Comparison of ENCODE assay signal across 9 cellular contexts in the genomic region with DNA sequence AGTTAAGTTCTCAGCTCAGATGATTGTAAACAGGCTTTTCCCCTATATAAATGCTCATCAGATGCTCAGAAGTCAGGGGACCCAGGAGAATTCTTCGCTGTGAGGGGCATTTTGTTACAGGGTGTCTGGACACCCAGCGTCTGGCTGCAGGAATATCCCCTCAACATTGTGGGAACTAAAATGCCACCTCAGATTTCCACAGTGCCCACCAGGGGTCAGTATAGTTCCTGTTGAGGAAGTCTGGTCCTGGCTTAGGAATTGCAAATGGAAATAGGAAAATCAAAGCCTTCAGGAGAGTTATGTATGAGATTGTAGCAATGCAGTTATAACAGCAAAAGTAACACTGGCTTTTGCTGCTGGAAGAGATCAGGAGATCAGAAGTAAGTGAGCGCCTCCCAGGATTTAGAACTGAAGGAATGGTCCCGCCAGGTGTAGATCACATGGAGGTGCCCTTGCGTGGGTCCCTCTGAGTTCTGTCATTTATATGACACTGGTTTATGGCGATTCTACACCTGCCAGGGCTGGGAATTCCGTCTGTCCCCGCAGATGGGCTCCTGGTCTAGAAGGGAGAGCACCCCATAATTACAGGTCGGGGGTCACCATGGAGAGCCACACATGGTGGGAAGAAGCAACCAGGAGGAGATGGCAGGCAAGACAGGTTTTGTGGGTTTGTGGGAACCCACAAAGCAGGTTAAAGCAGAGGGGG. TPM values are rescaled to one million over a fixed set of nuclear protein-coding genes. Genes with fewer than 3 reads are reported as not detected.
A peak's percentile ranks its signal among the peaks of the same experiment; 100 is the strongest.
DNase-seq lines count a peak whose midpoint lies in the region; ATAC-seq and TF ChIP-seq lines count a peak whose summit lies in the region.
"Had no signal": no experiment of that assay in that cellular context is flagged by ENCODE, and none has a peak within 500 bp of the region (broad histone marks: within the 10 kb centered on the region; RNA-seq: fewer than 3 reads in every experiment).

No MANE protein-coding gene starts in this region.

- no peak overlapping the region for H3K27ac ChIP-seq in RWPE1
- H3K27ac ChIP-seq: BLaER1 had no signal

- POLR2A ChIA-PET in RWPE1 (lab: Yijun Ruan, JAX; ENCODE audit: low non-redundant PET): no interaction called here

- CTCF ChIA-PET in RWPE1 (lab: Yijun Ruan, JAX): interaction anchor here (0.7 to 2.0 kb wide), 3 partner anchors 11 to 351 kb away, joined by 3 to 15 read pairs (median 3); no protein-coding TSS in a partner anchor

- DNase-seq in NCI-H1436 (lab: John Stamatoyannopoulos, UW) (peak; percentile 6), NCI-H1436 treated with DMSO at 0.1 percent for 48 hours (lab: John Stamatoyannopoulos, UW) (no peak), HuH-7 (ENCODE audit: low spot score) (peak; percentile 75), RWPE1 (ENCODE audit: low spot score) (peak; percentile 82), cerebellum (ENCODE audit: low spot score) (peak; percentile 59), left colon (peak in 1 of 2 donors; percentile 54), superior temporal gyrus (ENCODE audit: extremely low spot score) (peak; percentile 90)

- ATAC-seq in left colon (peak; percentile 61), GM18858 (IDR thresholded peaks at IDR 0.05; ENCODE audit: unreplicated experiment) (no peak)

- TF ChIP-seq CTCF in RWPE1 (conservative IDR thresholded peaks at IDR 0.05; ENCODE audit: low read depth): peak; percentile 74

- intact Hi-C loops in left colon (cut with DNase I, micrococcal nuclease): loop anchor here in 1 of 2 donors (5.0 kb wide), 1 partner anchor 363 kb away; no protein-coding TSS in a partner anchor

RNA-seq across cellular contexts. Expression of a gene that starts 47.1 kb away (rescaled TPM):
- total RNA-seq in cerebellum (28.9 TPM), left colon (10 to 100 TPM; 55.4 to 69.5 TPM)
